ENCODE assay signal across 1 cellular context in the genomic region with DNA sequence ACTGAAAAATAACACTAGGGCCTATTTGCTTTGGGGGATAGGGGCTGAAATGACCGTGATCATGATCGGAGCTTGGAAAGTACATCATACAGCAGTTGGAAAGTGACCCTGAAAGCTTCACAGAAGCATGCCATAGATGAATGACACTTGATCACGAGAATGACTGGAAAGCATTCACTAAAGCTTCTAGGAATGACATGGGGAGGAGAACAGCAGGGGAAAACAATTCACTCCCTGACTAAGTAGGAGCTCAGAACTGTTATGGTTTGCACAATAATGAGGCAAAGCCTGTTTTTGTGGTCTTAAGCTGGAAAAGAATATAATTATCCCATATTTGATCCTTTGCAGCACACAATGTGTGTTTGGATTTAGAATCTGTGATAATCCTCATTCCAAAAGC.
TF ChIP-seq lines count a peak whose summit lies in the region.

No MANE protein-coding gene starts in this region.

TF ChIP-seq in HepG2, 621 proteins besides CTCF, POLR2A, EP300 and RAD21 (continued from another document):
- TF ChIP-seq, protein P1, sequence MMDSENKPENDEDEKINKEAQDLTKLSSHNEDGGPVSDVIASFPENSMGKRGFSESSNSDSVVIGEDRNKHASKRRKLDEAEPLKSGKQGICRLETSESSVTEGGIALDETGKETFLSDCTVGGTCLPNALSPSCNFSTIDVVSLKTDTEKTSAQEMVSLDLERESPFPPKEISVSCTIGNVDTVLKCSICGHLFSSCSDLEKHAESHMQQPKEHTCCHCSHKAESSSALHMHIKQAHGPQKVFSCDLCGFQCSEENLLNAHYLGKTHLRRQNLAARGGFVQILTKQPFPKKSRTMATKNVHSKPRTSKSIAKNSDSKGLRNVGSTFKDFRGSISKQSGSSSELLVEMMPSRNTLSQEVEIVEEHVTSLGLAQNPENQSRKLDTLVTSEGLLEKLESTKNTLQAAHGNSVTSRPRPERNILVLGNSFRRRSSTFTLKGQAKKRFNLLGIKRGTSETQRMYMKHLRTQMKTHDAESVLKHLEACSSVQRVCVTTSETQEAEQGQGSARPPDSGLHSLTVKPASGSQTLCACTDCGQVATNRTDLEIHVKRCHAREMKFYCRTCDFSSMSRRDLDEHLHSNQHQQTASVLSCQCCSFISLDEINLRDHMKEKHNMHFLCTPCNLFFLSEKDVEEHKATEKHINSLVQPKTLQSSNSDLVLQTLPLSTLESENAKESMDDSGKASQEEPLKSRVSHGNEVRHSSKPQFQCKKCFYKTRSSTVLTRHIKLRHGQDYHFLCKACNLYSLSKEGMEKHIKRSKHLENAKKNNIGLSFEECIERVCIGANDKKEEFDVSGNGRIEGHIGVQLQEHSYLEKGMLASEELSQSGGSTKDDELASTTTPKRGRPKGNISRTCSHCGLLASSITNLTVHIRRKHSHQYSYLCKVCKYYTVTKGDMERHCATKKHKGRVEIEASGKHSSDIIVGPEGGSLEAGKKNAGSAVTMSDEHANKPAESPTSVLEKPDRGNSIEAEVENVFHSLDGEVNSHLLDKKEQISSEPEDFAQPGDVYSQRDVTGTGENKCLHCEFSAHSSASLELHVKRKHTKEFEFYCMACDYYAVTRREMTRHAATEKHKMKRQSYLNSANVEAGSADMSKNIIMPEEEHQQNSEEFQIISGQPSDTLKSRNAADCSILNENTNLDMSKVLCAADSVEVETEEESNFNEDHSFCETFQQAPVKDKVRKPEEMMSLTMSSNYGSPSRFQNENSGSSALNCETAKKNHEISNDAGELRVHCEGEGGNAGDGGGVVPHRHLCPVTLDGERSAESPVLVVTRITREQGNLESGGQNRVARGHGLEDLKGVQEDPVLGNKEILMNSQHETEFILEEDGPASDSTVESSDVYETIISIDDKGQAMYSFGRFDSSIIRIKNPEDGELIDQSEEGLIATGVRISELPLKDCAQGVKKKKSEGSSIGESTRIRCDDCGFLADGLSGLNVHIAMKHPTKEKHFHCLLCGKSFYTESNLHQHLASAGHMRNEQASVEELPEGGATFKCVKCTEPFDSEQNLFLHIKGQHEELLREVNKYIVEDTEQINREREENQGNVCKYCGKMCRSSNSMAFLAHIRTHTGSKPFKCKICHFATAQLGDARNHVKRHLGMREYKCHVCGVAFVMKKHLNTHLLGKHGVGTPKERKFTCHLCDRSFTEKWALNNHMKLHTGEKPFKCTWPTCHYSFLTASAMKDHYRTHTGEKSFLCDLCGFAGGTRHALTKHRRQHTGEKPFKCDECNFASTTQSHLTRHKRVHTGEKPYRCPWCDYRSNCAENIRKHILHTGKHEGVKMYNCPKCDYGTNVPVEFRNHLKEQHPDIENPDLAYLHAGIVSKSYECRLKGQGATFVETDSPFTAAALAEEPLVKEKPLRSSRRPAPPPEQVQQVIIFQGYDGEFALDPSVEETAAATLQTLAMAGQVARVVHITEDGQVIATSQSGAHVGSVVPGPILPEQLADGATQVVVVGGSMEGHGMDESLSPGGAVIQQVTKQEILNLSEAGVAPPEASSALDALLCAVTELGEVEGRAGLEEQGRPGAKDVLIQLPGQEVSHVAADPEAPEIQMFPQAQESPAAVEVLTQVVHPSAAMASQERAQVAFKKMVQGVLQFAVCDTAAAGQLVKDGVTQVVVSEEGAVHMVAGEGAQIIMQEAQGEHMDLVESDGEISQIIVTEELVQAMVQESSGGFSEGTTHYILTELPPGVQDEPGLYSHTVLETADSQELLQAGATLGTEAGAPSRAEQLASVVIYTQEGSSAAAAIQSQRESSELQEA (CRISPR knock-in tag; IDR thresholded peaks at IDR 0.05; ENCODE audit: not compliant biosample characterization) = no peak
- no peak for TF ChIP-seq ZNF550 (CRISPR knock-in tag; IDR thresholded peaks at IDR 0.05; ENCODE audit: borderline replicate concordance)
- TF ChIP-seq AKAP8 (CRISPR knock-in tag; IDR thresholded peaks at IDR 0.05) = no peak
- TF ChIP-seq MEIS1 (CRISPR knock-in tag; IDR thresholded peaks at IDR 0.05; ENCODE audit: borderline replicate concordance) = no peak
- TF ChIP-seq RARG (CRISPR knock-in tag; IDR thresholded peaks at IDR 0.05; ENCODE audit: low read depth) = no peak
- no peak for TF ChIP-seq ZNF792 (CRISPR knock-in tag; IDR thresholded peaks at IDR 0.05)
